Comparison of ENCODE assay signal across 14 cellular contexts in the genomic region with DNA sequence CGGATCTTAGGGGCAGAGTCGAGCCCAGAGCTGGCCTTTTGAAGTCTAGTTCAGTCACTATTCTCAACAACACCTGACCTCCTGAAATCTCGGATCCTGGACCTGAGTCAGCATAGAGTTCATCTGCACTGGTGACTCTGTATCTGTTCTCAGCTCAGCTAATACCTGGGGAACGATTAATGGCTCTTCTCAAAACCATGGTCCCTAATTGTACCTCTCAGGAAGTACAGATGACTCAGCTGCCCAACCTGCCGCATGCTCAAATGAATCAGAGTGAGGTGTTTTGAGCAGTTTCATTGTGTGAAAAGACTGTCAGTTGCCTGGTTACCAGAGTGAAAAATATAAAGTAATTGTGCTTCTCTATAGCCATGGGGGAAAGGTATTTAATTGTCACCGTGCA.
DNase-seq lines count a peak whose midpoint lies in the region; ATAC-seq and TF ChIP-seq lines count a peak whose summit lies in the region.
"Had no signal": no experiment of that assay in that cellular context is flagged by ENCODE, and none has a peak within 500 bp of the region (broad histone marks: within the 10 kb centered on the region; RNA-seq: fewer than 3 reads in every experiment).

No MANE protein-coding gene starts in this region.

- no peak for TF ChIP-seq RAD21 in neural cell (conservative IDR thresholded peaks at IDR 0.05)

- no peaks in the 10 kb centered on the region for H3F3A ChIP-seq in neural cell (ENCODE audit: insufficient read depth, low read length, poor library complexity, severe bottlenecking)

- no peak overlapping the region for H2AFZ ChIP-seq in neural cell (ENCODE audit: low read depth, low read length)
- H2AFZ ChIP-seq: hepatocyte had no signal

- H3K9me2 ChIP-seq in neural cell (ENCODE audit: insufficient read depth, low read length): no peaks in the 10 kb centered on the region

- peak; percentile 83 for TF ChIP-seq EP300 in neural cell (conservative IDR thresholded peaks at IDR 0.05; ENCODE audit: poor library complexity, severe bottlenecking)

- H3K27ac ChIP-seq in RWPE1 (no peak overlapping the region), neural cell (ENCODE audit: low read length) (peak overlapping the region; percentile 33), tibial artery (no peak overlapping the region)
- H3K27ac ChIP-seq: hepatocyte had no signal

- no peaks in the 10 kb centered on the region for H4K20me1 ChIP-seq in neural cell (ENCODE audit: insufficient read depth)

- H3K9ac ChIP-seq in neural cell (ENCODE audit: low read length): no peak overlapping the region

- peak overlapping the region; percentile 19 for H3K4me3 ChIP-seq in neural cell (ENCODE audit: low read length)
- no peak overlapping the region for H3K4me3 ChIP-seq in tibial artery
- H3K4me3 ChIP-seq: hepatocyte had no signal

- H3K27me3 ChIP-seq in neural cell (ENCODE audit: insufficient read depth, low read depth, low read length) (no peaks in the 10 kb centered on the region), tibial artery (no peaks in the 10 kb centered on the region)

- no peaks in the 10 kb centered on the region for H3K9me3 Mint-ChIP-seq in activated T-cell treated with anti-CD3 and anti-CD28 coated beads, Interleukin-2, amount 50 U/mL, for 4 hours
- H3K9me3 Mint-ChIP-seq: dendritic cell treated with granulocyte-macrophage colony-stimulating factor and Interleukin-4, amounts not matched to agents 40 ng/mL and 50 ng/mL, for 4 days had no signal

- peak; percentile 40 to 61 for ATAC-seq in activated T-cell treated with anti-CD3 and anti-CD28 coated beads, Interleukin-2, amount 50 U/mL, for 4 hours
- ATAC-seq in HG02885 (IDR thresholded peaks at IDR 0.05; ENCODE audit: poor library complexity, unreplicated experiment) (no peak), GM21528 (IDR thresholded peaks at IDR 0.05; ENCODE audit: low FRiP score, unreplicated experiment) (no peak)
- ATAC-seq: right cardiac atrium had no signal

- H3K4me3 Mint-ChIP-seq in activated T-cell treated with anti-CD3 and anti-CD28 coated beads, Interleukin-2, amount 50 U/mL, for 4 hours: no peak overlapping the region
- H3K4me3 Mint-ChIP-seq: dendritic cell treated with granulocyte-macrophage colony-stimulating factor and Interleukin-4, amounts not matched to agents 40 ng/mL and 50 ng/mL, for 4 days; type B pancreatic cell had no signal

- H3K4me1 ChIP-seq in tibial artery: no peaks in the 10 kb centered on the region

- DNase-seq in activated T-cell treated with anti-CD3 and anti-CD28 coated beads, Interleukin-2, amount 50 U/mL, for 4 hours: no peak
- no peak for DNase-seq in activated T-cell treated with anti-CD3 and anti-CD28 coated beads, Interleukin-2, amount 50 U/mL, for 1 hour
- peak; percentile 4 for DNase-seq in HS-5 (ENCODE audit: low read depth)
- peak; percentile 83 for DNase-seq in RWPE1 (ENCODE audit: low spot score)
- DNase-seq in tibial artery: no peak
- DNase-seq: activated effector memory CD4-positive, alpha-beta T cell treated with Interleukin-2 at 50 U/mL for 16 hours; Kasumi-1; right cardiac atrium had no signal

- POLR2A ChIA-PET in RWPE1 (lab: Yijun Ruan, JAX; ENCODE audit: low non-redundant PET): no interaction called here

- H3K79me2 ChIP-seq in neural cell (replicated peaks; ENCODE audit: insufficient read depth, low read length): no peaks in the 10 kb centered on the region
- H3K79me2 ChIP-seq: hepatocyte had no signal

- intact Hi-C loops in tibial artery (cut with DNase I; ENCODE audit: low total_unique reads): no loop called here

- H3K36me3 ChIP-seq in neural cell (ENCODE audit: insufficient read depth, low read length) (no peaks in the 10 kb centered on the region), tibial artery (no peaks in the 10 kb centered on the region)

- H3K4me2 ChIP-seq in neural cell (ENCODE audit: low read length): no peak overlapping the region
- H3K4me2 ChIP-seq: hepatocyte had no signal

- H3K9me3 ChIP-seq in neural cell (ENCODE audit: low read length) (no peaks in the 10 kb centered on the region), tibial artery (no peaks in the 10 kb centered on the region)

- peaks cover 22% of the 10 kb centered on the region for H3K27me3 Mint-ChIP-seq in activated T-cell treated with anti-CD3 and anti-CD28 coated beads, Interleukin-2, amount 50 U/mL, for 4 hours (ENCODE audit: low read depth)

- H3K36me3 Mint-ChIP-seq in activated T-cell treated with anti-CD3 and anti-CD28 coated beads, Interleukin-2, amount 50 U/mL, for 4 hours (ENCODE audit: insufficient read depth): no peaks in the 10 kb centered on the region
- H3K36me3 Mint-ChIP-seq: type B pancreatic cell had no signal

- H3K4me1 Mint-ChIP-seq in activated T-cell treated with anti-CD3 and anti-CD28 coated beads, Interleukin-2, amount 50 U/mL, for 4 hours (ENCODE audit: low read depth): no peaks in the 10 kb centered on the region

- CTCF ChIA-PET in RWPE1 (lab: Yijun Ruan, JAX): interaction anchor here (0.9 kb wide), 1 partner anchor 72 kb away, joined by 3 read pairs; no protein-coding TSS in a partner anchor

- TF ChIP-seq CTCF in RWPE1 (conservative IDR thresholded peaks at IDR 0.05; ENCODE audit: low read depth) (no peak), neural cell (IDR thresholded peaks at IDR 0.05; ENCODE audit: poor library complexity, severe bottlenecking) (no peak), tibial artery (IDR thresholded peaks at IDR 0.05) (no peak)

TF ChIP-seq in neural cell, 6 proteins besides CTCF, POLR2A, EP300 and RAD21:
- TF ChIP-seq SMC3 (conservative IDR thresholded peaks at IDR 0.05; ENCODE audit: poor library complexity): no peak
- peak; percentile 68 for TF ChIP-seq POLR2AphosphoS5 (IDR thresholded peaks at IDR 0.05)
- peak; percentile 16 for TF ChIP-seq REST (IDR thresholded peaks at IDR 0.05; ENCODE audit: borderline replicate concordance)
- TF ChIP-seq TAF1 (IDR thresholded peaks at IDR 0.05; ENCODE audit: low read depth): no peak
TF ChIP-seq in neural cell: peak in this region for 2.

Comparison
In these comparisons a context has a peak if more than half of its experiments do, and no peak if none do; other contexts are left out.
1. ATAC-seq: peak in activated T-cell treated with anti-CD3 and anti-CD28 coated beads, Interleukin-2, amount 50 U/mL, for 4 hours (2 of 2); none in HG02885 (single experiment) and GM21528 (single experiment).
2. DNase-seq: peak in HS-5 (single experiment) and RWPE1 (single experiment); none in activated T-cell treated with anti-CD3 and anti-CD28 coated beads, Interleukin-2, amount 50 U/mL, for 4 hours (single experiment), activated T-cell treated with anti-CD3 and anti-CD28 coated beads, Interleukin-2, amount 50 U/mL, for 1 hour (single experiment) and tibial artery (0 of 2).